Comparison of ENCODE assay signal across 8 cellular contexts in the genomic region with DNA sequence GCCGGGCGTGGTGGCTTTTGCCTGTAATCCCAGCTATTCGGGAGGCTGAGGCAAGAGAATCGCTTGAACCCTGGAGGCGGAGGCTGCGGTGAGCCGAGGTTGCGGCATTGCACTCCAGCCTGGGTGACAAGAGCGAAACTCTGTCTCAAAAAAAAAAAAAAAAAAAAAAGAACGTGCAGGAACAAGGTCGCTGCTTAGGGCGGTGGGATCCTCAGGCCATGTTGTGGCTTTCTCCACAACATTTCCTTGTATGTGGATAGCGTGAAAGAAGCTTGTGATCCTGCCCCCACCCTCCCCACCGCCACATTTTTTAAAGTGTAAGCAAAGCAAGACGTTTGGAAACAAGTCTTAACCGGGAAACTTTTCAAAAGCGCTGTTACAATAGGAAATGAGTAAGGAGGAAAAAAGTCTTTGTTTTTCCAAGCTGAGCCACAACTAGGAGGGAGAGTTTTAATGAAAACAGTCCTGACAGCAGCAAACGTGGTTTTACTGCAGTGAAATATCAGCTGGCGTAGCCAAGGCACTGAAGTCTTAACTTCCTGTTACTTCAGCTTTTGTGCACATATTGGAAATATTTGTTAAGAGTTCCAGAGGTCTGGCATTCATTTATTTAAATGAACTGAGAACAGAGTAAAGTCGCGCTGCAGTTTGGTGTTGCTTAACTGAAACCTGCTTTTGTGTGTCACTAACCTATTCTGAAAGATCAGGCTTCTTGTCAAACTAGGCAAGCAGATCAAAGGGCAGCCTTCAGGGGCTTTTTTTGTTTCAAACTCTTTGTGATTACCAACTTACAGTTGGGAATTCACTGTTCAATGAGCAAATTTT.
DNase-seq lines count a peak whose midpoint lies in the region; TF ChIP-seq lines count a peak whose summit lies in the region.

No MANE protein-coding gene starts in this region.

- TF ChIP-seq CTCF in GM20000 (IDR thresholded peaks at IDR 0.05; ENCODE audit: extremely low read depth, missing control alignments) (no peak), cardiac fibroblast (IDR thresholded peaks at IDR 0.05; ENCODE audit: low read depth, low read length) (no peak)

- H3K4me3 ChIP-seq in cardiac fibroblast (replicated peaks in 1 of 2; ENCODE audit: low read depth in 2 of 2, low read length in 2 of 2) = peak overlapping the region; percentile 64 to 90

- DNase-seq in ACHN (peak; percentile 53), GM20000 (ENCODE audit: low spot score) (peak; percentile 25), SIG-M5 treated with dmso at 0.1 percent for 504 hours (lab: John Stamatoyannopoulos, UW; ENCODE audit: unreplicated experiment) (peak; percentile 85), cardiac fibroblast (ENCODE audit: low read depth in 2 of 2) (peak; percentile 97), kidney tubule cell (ENCODE audit: low spot score) (peak; percentile 89), NCI-H82 (lab: John Stamatoyannopoulos, UW) (no peak)
- peak; percentile 40 to 49 for DNase-seq in stimulated activated CD4-positive, alpha-beta T cell treated with anti-CD3 and anti-CD28 coated beads, Interleukin-2, amount 100 ng/mL, for 24 hours
- no peak for DNase-seq in NK-92 treated with Interleukin-12 subunit alpha and Interleukin-12 subunit beta, amount 100 ng/mL, for 24 hours (lab: John Stamatoyannopoulos, UW)

- in situ Hi-C loops in ACHN (cut with HindIII; ENCODE audit: low pct_ligation_motif_present, low pct_unique_long_range_greater_than_20kb, low sequenced_read_pairs) = no loop called here

Comparison
In these comparisons a context has a peak if more than half of its experiments do, and no peak if none do; other contexts are left out.
1. DNase-seq: peak in ACHN (single experiment), GM20000 (single experiment), SIG-M5 treated with dmso at 0.1 percent for 504 hours (single experiment), cardiac fibroblast (2 of 2), kidney tubule cell (single experiment) and stimulated activated CD4-positive, alpha-beta T cell treated with anti-CD3 and anti-CD28 coated beads, Interleukin-2, amount 100 ng/mL, for 24 hours (2 of 2); none in NCI-H82 (single experiment) and NK-92 treated with Interleukin-12 subunit alpha and Interleukin-12 subunit beta, amount 100 ng/mL, for 24 hours (single experiment).